Comparison of ENCODE assay signal across 26 cellular contexts in the genomic region with DNA sequence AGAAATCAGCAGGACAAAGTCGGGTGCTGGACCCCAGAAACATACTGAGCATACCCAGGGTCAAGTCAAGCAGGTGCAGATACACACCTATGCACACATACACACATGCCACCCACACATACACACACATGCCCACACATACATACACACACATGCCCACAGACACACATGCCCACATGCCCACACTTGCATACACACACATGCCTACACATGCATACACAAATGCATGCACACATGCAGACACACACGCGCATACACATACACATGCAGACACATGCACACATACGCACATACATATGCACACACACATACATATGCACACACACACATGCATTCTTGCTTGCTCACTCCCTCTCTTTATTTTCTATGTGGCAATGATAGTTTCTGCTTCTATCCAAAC.
"Had no signal": no experiment of that assay in that cellular context is flagged by ENCODE, and none has a peak within 500 bp of the region (broad histone marks: within the 10 kb centered on the region; RNA-seq: fewer than 3 reads in every experiment).

No MANE protein-coding gene starts in this region.

- H3K9me3 Mint-ChIP-seq: activated CD4-positive, alpha-beta memory T cell treated with anti-CD3 and anti-CD28 coated beads, Interleukin-2, amount 10 ng/mL, durations not matched to agents 7 days and 5 days; activated naive CD4-positive, alpha-beta T cell treated with anti-CD3 and anti-CD28 coated beads for 36 hours; activated T-helper 17 cell treated with anti-CD3 and anti-CD28 coated beads, Interleukin-2, amount 50 U/mL, for 72 hours had no signal

- H3K4me1 Mint-ChIP-seq: activated CD4-positive, alpha-beta memory T cell treated with anti-CD3 and anti-CD28 coated beads, Interleukin-2, amount 10 ng/mL, durations not matched to agents 7 days and 5 days; activated CD4-positive, alpha-beta T cell treated with anti-CD3 and anti-CD28 coated beads for 36 hours; activated T-helper 17 cell treated with anti-CD3 and anti-CD28 coated beads, Interleukin-2, amount 50 U/mL, for 72 hours had no signal

- H3K27ac Mint-ChIP-seq: activated CD4-positive, alpha-beta memory T cell treated with anti-CD3 and anti-CD28 coated beads, Interleukin-2, amount 10 ng/mL, durations not matched to agents 7 days and 5 days; activated CD4-positive, alpha-beta T cell treated with anti-CD3 and anti-CD28 coated beads for 36 hours; activated naive CD4-positive, alpha-beta T cell treated with anti-CD3 and anti-CD28 coated beads for 36 hours; activated naive CD8-positive, alpha-beta T cell; activated T-helper 17 cell treated with anti-CD3 and anti-CD28 coated beads, Interleukin-2, amount 50 U/mL, for 72 hours had no signal

- H3K4me3 Mint-ChIP-seq: activated CD4-positive, alpha-beta memory T cell treated with anti-CD3 and anti-CD28 coated beads, Interleukin-2, amount 10 ng/mL, durations not matched to agents 7 days and 5 days; activated CD4-positive, alpha-beta T cell treated with anti-CD3 and anti-CD28 coated beads for 36 hours; activated naive CD4-positive, alpha-beta T cell treated with anti-CD3 and anti-CD28 coated beads for 36 hours; activated naive CD8-positive, alpha-beta T cell; activated T-helper 17 cell treated with anti-CD3 and anti-CD28 coated beads, Interleukin-2, amount 50 U/mL, for 72 hours had no signal

- ATAC-seq: activated CD4-positive, alpha-beta T cell treated with anti-CD3 and anti-CD28 coated beads for 36 hours; activated T-helper 17 cell treated with anti-CD3 and anti-CD28 coated beads, Interleukin-2, amount 50 U/mL, for 72 hours; Panc1 had no signal

- H3K36me3 Mint-ChIP-seq: activated naive CD8-positive, alpha-beta T cell had no signal

- H3K27me3 Mint-ChIP-seq: activated naive CD8-positive, alpha-beta T cell had no signal

- DNase-seq: activated CD4-positive, alpha-beta memory T cell treated with anti-CD3 and anti-CD28 coated beads, Interleukin-2, amount 10 ng/mL, durations not matched to agents 7 days and 5 days; activated CD4-positive, alpha-beta T cell treated with anti-CD3 and anti-CD28 coated beads for 36 hours; activated CD4-positive, alpha-beta T cell treated with anti-CD3 and anti-CD28 coated beads, Interleukin-2, amount 50 U/mL, for 1 hour; activated gamma-delta T cell; activated naive CD4-positive, alpha-beta T cell treated with anti-CD3 and anti-CD28 coated beads for 36 hours; activated T-cell treated with anti-CD3 and anti-CD28 coated beads for 4 hours; activated T-cell treated with anti-CD3 and anti-CD28 coated beads, Interleukin-2, amount 50 U/mL, for 48 hours; caudate nucleus; MG63; NCI-H1092 treated with DMSO at 0.1 percent for 48 hours; NCI-H1694; NCI-H2029; NCI-H2107; NCI-H345; NCI-H510A treated with DMSO at 0.1 percent for 48 hours; NCI-H774; NK-92 treated with Interleukin-12 subunit alpha and Interleukin-12 subunit beta, amount 100 ng/mL, for 24 hours; OCI-M1; Right ventricle myocardium superior; RPMI8226; SJCRH30; SK-N-SH; T-helper 1 cell had no signal
